1 cellular context compared by ENCODE assay signal in genomic region chr6:21753571-21754108, GRCh38.
TF ChIP-seq lines count a peak whose summit lies in the region.

No MANE protein-coding gene starts in this region.

TF ChIP-seq in HEK293, 187 proteins besides CTCF, POLR2A, EP300 and RAD21 (continued from another document and continues in another):
- TF ChIP-seq HIC1 (tag by site-specific recombination; IDR thresholded peaks at IDR 0.05) (no peak), ZNF221 (tag by site-specific recombination; IDR thresholded peaks at IDR 0.05; ENCODE audit: borderline replicate concordance) (no peak), ZNF138 (tag by site-specific recombination; IDR thresholded peaks at IDR 0.05; ENCODE audit: borderline replicate concordance) (no peak), GLIS1 (tag by site-specific recombination; IDR thresholded peaks at IDR 0.05) (no peak), BCL11B (tag by site-specific recombination; IDR thresholded peaks at IDR 0.05; ENCODE audit: low read depth) (no peak), ZNF426 (tag by site-specific recombination; IDR thresholded peaks at IDR 0.05) (no peak), ZNF658 (tag by site-specific recombination; IDR thresholded peaks at IDR 0.05) (no peak), TRIM28 (IDR thresholded peaks at IDR 0.05; ENCODE audit: borderline replicate concordance, low read length) (peak; percentile 89), ZNF558 (tag by site-specific recombination; IDR thresholded peaks at IDR 0.05) (no peak), SP3 (tag by site-specific recombination; IDR thresholded peaks at IDR 0.05) (no peak), ZNF654 (tag by site-specific recombination; IDR thresholded peaks at IDR 0.05; ENCODE audit: low read depth) (no peak), BCL11A (tag by site-specific recombination; IDR thresholded peaks at IDR 0.05; ENCODE audit: low read depth) (no peak), REPIN1 (tag by site-specific recombination; IDR thresholded peaks at IDR 0.05; ENCODE audit: low read depth) (no peak), ZIC2 (tag by site-specific recombination; IDR thresholded peaks at IDR 0.05) (no peak), ZNF777 (tag by site-specific recombination; IDR thresholded peaks at IDR 0.05; ENCODE audit: borderline replicate concordance) (no peak), ZBTB1 (tag by site-specific recombination; IDR thresholded peaks at IDR 0.05) (no peak), ZNF768 (tag by site-specific recombination; IDR thresholded peaks at IDR 0.05) (no peak), ZNF707 (tag by site-specific recombination; IDR thresholded peaks at IDR 0.05) (no peak), ZNF18 (tag by site-specific recombination; IDR thresholded peaks at IDR 0.05) (peak; percentile 49; the same call in 1 of the 2 replicates), ZSCAN4 (tag by site-specific recombination; IDR thresholded peaks at IDR 0.05) (no peak), ZNF701 (tag by site-specific recombination; IDR thresholded peaks at IDR 0.05) (no peak), IKZF3 (tag by site-specific recombination; IDR thresholded peaks at IDR 0.05) (peak; percentile 81), MEIS1 (CRISPR knock-in tag; IDR thresholded peaks at IDR 0.05; ENCODE audit: borderline replicate concordance) (no peak), ZXDB (tag by site-specific recombination; IDR thresholded peaks at IDR 0.05) (peak; percentile 73), ZNF76 (tag by site-specific recombination; IDR thresholded peaks at IDR 0.05; ENCODE audit: borderline replicate concordance, low read depth) (no peak), ZNF623 (tag by site-specific recombination; IDR thresholded peaks at IDR 0.05) (no peak), ZNF692 (tag by site-specific recombination; IDR thresholded peaks at IDR 0.05) (peak; percentile 72; the same call in 1 of the 2 replicates), ZNF184 (tag by site-specific recombination; IDR thresholded peaks at IDR 0.05) (no peak), ZNF621 (tag by site-specific recombination; IDR thresholded peaks at IDR 0.05) (no peak), ZBTB6 (tag by site-specific recombination; IDR thresholded peaks at IDR 0.05) (no peak), ZNF501 (tag by site-specific recombination; IDR thresholded peaks at IDR 0.05) (no peak), ZBTB26 (tag by site-specific recombination; optimal IDR thresholded peaks at IDR 0.05) (no peak), ZNF155 (tag by site-specific recombination; IDR thresholded peaks at IDR 0.05) (no peak), ZFP3 (tag by site-specific recombination; IDR thresholded peaks at IDR 0.05; ENCODE audit: low read depth) (no peak), ZNF350 (tag by site-specific recombination; IDR thresholded peaks at IDR 0.05) (no peak), ZSCAN30 (tag by site-specific recombination; IDR thresholded peaks at IDR 0.05) (no peak), ZNF530 (tag by site-specific recombination; IDR thresholded peaks at IDR 0.05; ENCODE audit: low read depth) (no peak), ZNF629 (tag by site-specific recombination; IDR thresholded peaks at IDR 0.05) (peak; percentile 88), GLI4 (tag by site-specific recombination; IDR thresholded peaks at IDR 0.05) (no peak), ZNF48 (tag by site-specific recombination; IDR thresholded peaks at IDR 0.05) (no peak), PRDM10 (tag by site-specific recombination; IDR thresholded peaks at IDR 0.05) (no peak; the same call in 1 of the 2 replicates), ZNF488 (tag by site-specific recombination; IDR thresholded peaks at IDR 0.05) (no peak), ZNF830 (tag by site-specific recombination; IDR thresholded peaks at IDR 0.05; ENCODE audit: low read depth) (no peak), ZNF311 (tag by site-specific recombination; IDR thresholded peaks at IDR 0.05; ENCODE audit: borderline replicate concordance) (no peak), AEBP2 (tag by site-specific recombination; IDR thresholded peaks at IDR 0.05; ENCODE audit: borderline replicate concordance) (no peak), ZNF157 (tag by site-specific recombination; IDR thresholded peaks at IDR 0.05) (no peak), ZBTB8A (tag by site-specific recombination; IDR thresholded peaks at IDR 0.05) (0 out of 2 replicates have a peak, but pooled peaks have one; percentile 10), ZNF580 (tag by site-specific recombination; IDR thresholded peaks at IDR 0.05) (no peak), ZNF112 (tag by site-specific recombination; IDR thresholded peaks at IDR 0.05) (no peak), ZNF202 (tag by site-specific recombination; IDR thresholded peaks at IDR 0.05; ENCODE audit: borderline replicate concordance) (no peak), ZFP37 (tag by site-specific recombination; IDR thresholded peaks at IDR 0.05) (no peak), ZNF280C (tag by site-specific recombination; IDR thresholded peaks at IDR 0.05) (no peak)
